ENCODE assay signal across 2 cellular contexts in the genomic region with DNA sequence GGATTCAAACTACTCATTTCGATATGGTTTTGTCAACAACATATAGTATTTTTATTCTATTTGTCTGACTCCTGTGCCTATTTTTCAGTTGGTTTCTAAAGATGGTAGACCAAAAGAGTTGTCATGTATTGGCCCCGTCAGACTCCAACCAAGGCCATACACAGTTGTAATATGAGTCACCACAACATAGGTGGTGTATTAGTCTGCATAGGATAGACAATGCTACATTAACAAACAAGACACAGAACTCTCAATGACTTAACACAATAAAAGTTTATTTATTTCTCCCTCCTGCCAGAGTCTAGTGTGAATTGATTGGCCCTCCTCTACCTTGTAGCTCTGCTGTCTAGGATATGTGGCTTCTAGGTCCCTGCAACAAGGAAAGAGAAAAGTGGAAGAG.
TF ChIP-seq lines count a peak whose summit lies in the region.

No MANE protein-coding gene starts in this region.

TF ChIP-seq in HepG2, 621 proteins besides CTCF, POLR2A, EP300 and RAD21:
- TF ChIP-seq ZNF12 (CRISPR knock-in tag; IDR thresholded peaks at IDR 0.05), result peak; percentile 77
- TF ChIP-seq MYNN (CRISPR knock-in tag; IDR thresholded peaks at IDR 0.05; ENCODE audit: low read depth), result no peak

TF ChIP-seq in K562, 482 proteins besides CTCF, POLR2A, EP300 and RAD21:
- TF ChIP-seq ZNF12 (CRISPR knock-in tag; IDR thresholded peaks at IDR 0.05), result peak; percentile 78; the same call in 1 of the 2 replicates
- TF ChIP-seq, protein P1, sequence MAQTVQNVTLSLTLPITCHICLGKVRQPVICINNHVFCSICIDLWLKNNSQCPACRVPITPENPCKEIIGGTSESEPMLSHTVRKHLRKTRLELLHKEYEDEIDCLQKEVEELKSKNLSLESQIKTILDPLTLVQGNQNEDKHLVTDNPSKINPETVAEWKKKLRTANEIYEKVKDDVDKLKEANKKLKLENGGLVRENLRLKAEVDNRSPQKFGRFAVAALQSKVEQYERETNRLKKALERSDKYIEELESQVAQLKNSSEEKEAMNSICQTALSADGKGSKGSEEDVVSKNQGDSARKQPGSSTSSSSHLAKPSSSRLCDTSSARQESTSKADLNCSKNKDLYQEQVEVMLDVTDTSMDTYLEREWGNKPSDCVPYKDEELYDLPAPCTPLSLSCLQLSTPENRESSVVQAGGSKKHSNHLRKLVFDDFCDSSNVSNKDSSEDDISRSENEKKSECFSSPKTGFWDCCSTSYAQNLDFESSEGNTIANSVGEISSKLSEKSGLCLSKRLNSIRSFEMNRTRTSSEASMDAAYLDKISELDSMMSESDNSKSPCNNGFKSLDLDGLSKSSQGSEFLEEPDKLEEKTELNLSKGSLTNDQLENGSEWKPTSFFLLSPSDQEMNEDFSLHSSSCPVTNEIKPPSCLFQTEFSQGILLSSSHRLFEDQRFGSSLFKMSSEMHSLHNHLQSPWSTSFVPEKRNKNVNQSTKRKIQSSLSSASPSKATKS (CRISPR knock-in tag; IDR thresholded peaks at IDR 0.05), result no peak
